ENCODE assay signal across 17 cellular contexts in genomic region chr4:95264843-95265242, GRCh38.
DNase-seq lines count a peak whose midpoint lies in the region; ATAC-seq and TF ChIP-seq lines count a peak whose summit lies in the region.
"Had no signal": no experiment of that assay in that cellular context is flagged by ENCODE, and none has a peak within 500 bp of the region (broad histone marks: within the 10 kb centered on the region; RNA-seq: fewer than 3 reads in every experiment).

No MANE protein-coding gene starts in this region.

- H3K27me3 ChIP-seq in GM23338 (ENCODE audit: insufficient read depth) = no peaks in the 10 kb centered on the region
- H3K27me3 ChIP-seq in layer of hippocampus (ENCODE audit: control insufficient read depth, insufficient read depth, low read length) = no peaks in the 10 kb centered on the region

- CTCF ChIA-PET in MCF 10A (lab: Yijun Ruan, JAX) = interaction anchor here (0.6 kb wide), 2 partner anchors 64 to 713 kb away, joined by 3 read pairs; no protein-coding TSS in a partner anchor

- TF ChIP-seq CTCF in GM23338 (conservative IDR thresholded peaks at IDR 0.05; ENCODE audit: low read depth in 2 of 2) (no peak), MCF 10A (IDR thresholded peaks at IDR 0.05; ENCODE audit: unreplicated experiment) (no peak)

- no TSS peak for BruUV-seq in MCF 10A (replicated peaks; lab: Mats Ljungman, UMichigan)

- H3K36me3 ChIP-seq in GM23338 (ENCODE audit: insufficient read depth) = no peaks in the 10 kb centered on the region

- no peak overlapping the region for H3K4me3 ChIP-seq in GM23338
- H3K4me3 ChIP-seq: A549 had no signal

- H3K9me3 Mint-ChIP-seq in GM23338 (no peaks in the 10 kb centered on the region), MCF 10A (ENCODE audit: unreplicated experiment) (no peaks in the 10 kb centered on the region)
- H3K9me3 Mint-ChIP-seq: CD4-positive, alpha-beta T cell had no signal

- H3K4me3 Mint-ChIP-seq in GM23338 (no peak overlapping the region), MCF 10A (ENCODE audit: unreplicated experiment) (no peak overlapping the region)
- H3K4me3 Mint-ChIP-seq: CD4-positive, alpha-beta T cell; HFFc6 had no signal

- H3K27me3 Mint-ChIP-seq in GM23338 (ENCODE audit: insufficient read depth, low read depth, poor library complexity) (no peaks in the 10 kb centered on the region), MCF 10A (ENCODE audit: insufficient read depth, unreplicated experiment) (no peaks in the 10 kb centered on the region)
- H3K27me3 Mint-ChIP-seq: CD4-positive, alpha-beta T cell had no signal

- H3K27ac Mint-ChIP-seq in GM23338 (no peak overlapping the region), MCF 10A (ENCODE audit: low read depth, unreplicated experiment) (no peak overlapping the region)
- H3K27ac Mint-ChIP-seq: CD4-positive, alpha-beta T cell; HFFc6 had no signal

- POLR2A ChIA-PET in MCF 10A (lab: Yijun Ruan, JAX) = no interaction called here

- H3K4me1 Mint-ChIP-seq in GM23338 (no peaks in the 10 kb centered on the region; the same call in 2 of the 3 replicates), MCF 10A (ENCODE audit: insufficient read depth, unreplicated experiment) (no peaks in the 10 kb centered on the region)

- no peaks in the 10 kb centered on the region for H3K79me2 ChIP-seq in GM23338 (replicated peaks; ENCODE audit: insufficient read depth)

- H3F3A ChIP-seq in GM23338 (replicated peaks; ENCODE audit: low read depth) = no peaks in the 10 kb centered on the region

- no peaks in the 10 kb centered on the region for H3K36me3 Mint-ChIP-seq in GM23338 (ENCODE audit: low read depth)
- H3K36me3 Mint-ChIP-seq in MCF 10A (ENCODE audit: insufficient read depth, unreplicated experiment) = no peaks in the 10 kb centered on the region

- H2AFZ ChIP-seq in GM23338 = no peak overlapping the region

- DNase-seq in GM23338 (ENCODE audit: low spot score) (peak; percentile 28), MCF 10A (ENCODE audit: unreplicated experiment) (no peak), midbrain (lab: John Stamatoyannopoulos, UW) (no peak), erythroblast (lab: John Stamatoyannopoulos, UW) (no peak)
- DNase-seq: AML-193; Caco-2; CD4-positive, alpha-beta T cell; GOT3; HCEC 1CT; HFFc6 had no signal

- TF ChIP-seq POLR2A in erythroblast (IDR thresholded peaks at IDR 0.05; ENCODE audit: low read length) = no peak

- intact Hi-C loops in MCF 10A (cut with micrococcal nuclease) = no loop called here

- H4K20me1 ChIP-seq in GM23338 (replicated peaks; ENCODE audit: insufficient read depth) = no peaks in the 10 kb centered on the region

- no peak overlapping the region for H3K27ac ChIP-seq in GM23338 (ENCODE audit: low read depth)
- H3K27ac ChIP-seq in angular gyrus (ENCODE audit: low read depth, low read length) = peak overlapping the region; percentile 86
- peak overlapping the region; percentile 63 for H3K27ac ChIP-seq in cingulate gyrus (ENCODE audit: low read depth, low read length)
- peak overlapping the region; percentile 80 for H3K27ac ChIP-seq in layer of hippocampus (ENCODE audit: low read depth, low read length)
- H3K27ac ChIP-seq: 22Rv1, A549, C4-2B had no signal

- no peaks in the 10 kb centered on the region for H3K9me2 ChIP-seq in GM23338 (ENCODE audit: insufficient read depth)

- H3K4me2 ChIP-seq in GM23338 = no peak overlapping the region
- H3K4me2 ChIP-seq: A549 had no signal

- no peak for ATAC-seq in GM23338
- ATAC-seq in GM19035 (IDR thresholded peaks at IDR 0.05; ENCODE audit: unreplicated experiment) = no peak
- ATAC-seq: A549 had no signal

- H3K4me1 ChIP-seq in GM23338 (ENCODE audit: insufficient read depth) = no peaks in the 10 kb centered on the region
- H3K4me1 ChIP-seq: Caco-2 had no signal

TF ChIP-seq in GM23338, 12 proteins besides CTCF, POLR2A, EP300 and RAD21:
- TF ChIP-seq NANOG (IDR thresholded peaks at IDR 0.05; ENCODE audit: borderline replicate concordance) = no peak
- no peak for TF ChIP-seq JUNB (IDR thresholded peaks at IDR 0.05; ENCODE audit: unreplicated experiment)
- no peak for TF ChIP-seq REST (IDR thresholded peaks at IDR 0.05; ENCODE audit: unreplicated experiment)
- no peak for TF ChIP-seq ZNF331 (CRISPR knock-in tag; IDR thresholded peaks at IDR 0.05; ENCODE audit: low read depth)
- TF ChIP-seq EZH2 (IDR thresholded peaks at IDR 0.05; ENCODE audit: low read depth, unreplicated experiment) = no peak
- no peak for TF ChIP-seq CREB1 (CRISPR knock-in tag; IDR thresholded peaks at IDR 0.05; ENCODE audit: low read depth)
- no peak for TF ChIP-seq EZH2phosphoT487 (IDR thresholded peaks at IDR 0.05; ENCODE audit: unreplicated experiment)
